8 cellular contexts compared by ENCODE assay signal in the genomic region with DNA sequence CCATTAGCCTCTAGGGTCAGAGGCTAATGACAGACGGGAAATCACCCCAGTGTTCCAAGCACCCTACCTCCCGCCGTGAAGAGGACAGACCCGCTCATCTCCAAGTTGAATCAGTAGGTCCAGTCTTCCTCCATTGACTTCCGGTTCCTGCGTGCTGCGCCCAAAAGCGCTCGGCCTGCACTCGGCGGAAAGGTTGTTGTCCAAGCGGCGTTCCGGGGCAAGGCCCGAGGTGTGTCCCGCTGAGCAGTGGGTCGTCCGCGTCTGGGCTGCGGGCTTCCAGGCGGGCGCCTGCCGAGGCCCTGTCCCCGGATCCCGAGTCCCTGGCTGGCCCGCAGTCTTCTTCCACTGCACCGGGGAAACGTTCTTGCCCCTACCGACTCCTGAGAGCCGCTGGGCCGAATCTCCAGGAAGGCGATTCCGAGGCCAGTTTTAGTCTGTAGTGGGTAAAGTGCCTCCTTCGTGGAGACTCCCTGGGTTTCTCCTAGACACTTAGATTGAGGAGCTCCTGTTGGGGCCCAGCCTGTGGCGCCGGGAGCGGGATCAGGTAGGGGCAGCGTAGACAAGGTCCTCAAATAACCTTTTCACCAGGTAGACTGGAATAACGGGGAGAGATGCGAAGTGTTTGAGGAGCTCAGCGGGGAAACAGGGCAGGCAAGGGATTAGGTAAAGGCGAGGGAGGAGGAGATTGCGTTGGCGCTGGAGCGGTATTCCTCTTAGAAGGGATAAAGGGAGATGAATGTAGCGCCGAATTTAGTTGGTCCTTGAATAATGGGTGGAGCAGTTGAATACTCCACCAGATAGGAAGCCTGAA. TPM values are rescaled to one million over a fixed set of nuclear protein-coding genes. Genes with fewer than 3 reads are reported as not detected.
A peak's percentile ranks its signal among the peaks of the same experiment; 100 is the strongest.
DNase-seq lines count a peak whose midpoint lies in the region; ATAC-seq and TF ChIP-seq lines count a peak whose summit lies in the region.

A gene with protein sequence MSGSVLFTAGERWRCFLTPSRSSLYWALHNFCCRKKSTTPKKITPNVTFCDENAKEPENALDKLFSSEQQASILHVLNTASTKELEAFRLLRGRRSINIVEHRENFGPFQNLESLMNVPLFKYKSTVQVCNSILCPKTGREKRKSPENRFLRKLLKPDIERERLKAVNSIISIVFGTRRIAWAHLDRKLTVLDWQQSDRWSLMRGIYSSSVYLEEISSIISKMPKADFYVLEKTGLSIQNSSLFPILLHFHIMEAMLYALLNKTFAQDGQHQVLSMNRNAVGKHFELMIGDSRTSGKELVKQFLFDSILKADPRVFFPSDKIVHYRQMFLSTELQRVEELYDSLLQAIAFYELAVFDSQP (minus strand): TSS at position 138 of the 811 bp plus-strand sequence. CDS start 40 bp downstream, at position 98.

- H3K4me1 ChIP-seq in H9 (ENCODE audit: insufficient read depth, low read length): no peaks in the 10 kb centered on the region
- peaks cover 15% of the 10 kb centered on the region for H3K4me1 ChIP-seq in SJSA1 (replicated peaks)
- peaks cover 4% of the 10 kb centered on the region for H3K4me1 ChIP-seq in foreskin keratinocyte
- H3K4me1 ChIP-seq in neural progenitor cell: peaks cover 8% of the 10 kb centered on the region
- peaks cover 12% of the 10 kb centered on the region for H3K4me1 ChIP-seq in stomach smooth muscle (ENCODE audit: control insufficient read depth, insufficient read depth, low read length)

- no peak within 1 kb of the TSS for H3K27ac ChIP-seq in H9 (ENCODE audit: insufficient read length, low read depth, low read length)
- H3K27ac ChIP-seq in SJSA1: peak within 1 kb of the TSS; percentile 61
- peak within 1 kb of the TSS; percentile 43 for H3K27ac ChIP-seq in foreskin keratinocyte
- no peak within 1 kb of the TSS for H3K27ac ChIP-seq in neural progenitor cell
- peak within 1 kb of the TSS; percentile 89 for H3K27ac ChIP-seq in stomach smooth muscle (ENCODE audit: low read length)

- H4K20me1 ChIP-seq in H9 (ENCODE audit: control insufficient read depth, insufficient read depth, insufficient read length): no peaks in the 10 kb centered on the region
- no peaks in the 10 kb centered on the region for H4K20me1 ChIP-seq in neural progenitor cell (ENCODE audit: low read depth)

- no peak within 1 kb of the TSS for H2BK5ac ChIP-seq in H9 (ENCODE audit: insufficient read length, low read length)

- H3K23ac ChIP-seq in H9 (ENCODE audit: insufficient read length, low read depth, low read length): no peak within 1 kb of the TSS

- H4K5ac ChIP-seq in H9 (ENCODE audit: insufficient read length, low read depth, low read length): no peak within 1 kb of the TSS

- peak; percentile 90 for ATAC-seq in foreskin keratinocyte

- no peak for TF ChIP-seq CTCF in H9 (conservative IDR thresholded peaks at IDR 0.05)
- TF ChIP-seq CTCF in foreskin keratinocyte (conservative IDR thresholded peaks at IDR 0.05): no peak
- TF ChIP-seq CTCF in neural progenitor cell (IDR thresholded peaks at IDR 0.05): no peak

- H3K4me3 Mint-ChIP-seq in H9: peak within 1 kb of the TSS; percentile 88
- peak within 1 kb of the TSS; percentile 97 for H3K4me3 Mint-ChIP-seq in neural progenitor cell

- no peak within 1 kb of the TSS for H2BK120ac ChIP-seq in H9 (ENCODE audit: low read depth, low read length, poor library complexity, severe bottlenecking)

- H3K4me2 ChIP-seq in H9 (ENCODE audit: insufficient read depth, insufficient read length, low read length): peak within 1 kb of the TSS; percentile 97
- H3K4me2 ChIP-seq in neural progenitor cell: peak within 1 kb of the TSS; percentile 91

- no peak within 1 kb of the TSS for H3K4ac ChIP-seq in H9 (ENCODE audit: low read depth, low read length)

- H3K79me1 ChIP-seq in H9 (ENCODE audit: insufficient read depth, low read depth, low read length, poor library complexity, severe bottlenecking): no peaks in the 10 kb centered on the region

- DNase-seq in ELR (ENCODE audit: low read depth): peak; percentile 95
- DNase-seq in H9: peak; percentile 96
- DNase-seq in MG63: peak; percentile 93
- DNase-seq in SJSA1 (ENCODE audit: low read depth in 1 of 2, low spot score in 2 of 2): peak; percentile 88 to 91
- DNase-seq in activated naive CD4-positive, alpha-beta T cell (lab: John Stamatoyannopoulos, UW): peak; percentile 64 to 79 (median 72)
- DNase-seq in foreskin keratinocyte: peak; percentile 79 to 87
- DNase-seq in neural progenitor cell (ENCODE audit: low spot score): peak; percentile 92

- H3K36me3 ChIP-seq in MG63: peaks cover 25% of the 10 kb centered on the region
- H3K36me3 ChIP-seq in SJSA1: peaks cover 23% of the 10 kb centered on the region
- H3K36me3 ChIP-seq in neural progenitor cell: no peaks in the 10 kb centered on the region
- H3K36me3 ChIP-seq in stomach smooth muscle (ENCODE audit: control insufficient read depth in 2 of 2, insufficient read depth in 2 of 2, low read length in 2 of 2): peaks cover 0 to 4% of the 10 kb centered on the region in 2 donors

- H3K9me3 Mint-ChIP-seq in H9 (no peaks in the 10 kb centered on the region), neural progenitor cell (no peaks in the 10 kb centered on the region)

- peak within 1 kb of the TSS; percentile 76 for H3K9ac ChIP-seq in H9 (ENCODE audit: extremely low read depth, insufficient read length, low read length)
- H3K9ac ChIP-seq in neural progenitor cell: peak within 1 kb of the TSS; percentile 64
- peak within 1 kb of the TSS; percentile 90 to 98 for H3K9ac ChIP-seq in stomach smooth muscle (ENCODE audit: low read length in 2 of 2)

- no peaks in the 10 kb centered on the region for H3K79me2 ChIP-seq in H9 (ENCODE audit: insufficient read depth, low read length)
- peaks cover 37% of the 10 kb centered on the region for H3K79me2 ChIP-seq in neural progenitor cell (ENCODE audit: low read depth)

- H3K56ac ChIP-seq in H9 (ENCODE audit: insufficient read length, low read depth, low read length): no peak within 1 kb of the TSS

- H4K8ac ChIP-seq in H9 (replicated peaks; ENCODE audit: insufficient read length, low read depth, low read length): no peak within 1 kb of the TSS

- no CpG with 5 or more reads among the region's 47 CpGs for WGBS in H9 (ENCODE audit: extremely low coverage, insufficient read length, low lambda C conversion rate)

- H2BK15ac ChIP-seq in H9 (ENCODE audit: low read depth, low read length): no peak within 1 kb of the TSS

- H3K27ac Mint-ChIP-seq in H9: peak within 1 kb of the TSS; percentile 84 to 96 (median 92)
- H3K27ac Mint-ChIP-seq in neural progenitor cell: peak within 1 kb of the TSS; percentile 98

- H3K23me2 ChIP-seq in H9 (ENCODE audit: insufficient read length, low read depth, low read length, poor library complexity, severe bottlenecking): peaks cover 7% of the 10 kb centered on the region

- H2AFZ ChIP-seq in H9 (ENCODE audit: low read length) (peak within 1 kb of the TSS; percentile 58), neural progenitor cell (replicated peaks) (peak within 1 kb of the TSS; percentile 99)

- H3K4me3 ChIP-seq in MG63 (peak within 1 kb of the TSS; percentile 75), SJSA1 (peak within 1 kb of the TSS; percentile 58), neural progenitor cell (peak within 1 kb of the TSS; percentile 82), stomach smooth muscle (ENCODE audit: low read length in 2 of 2) (peak within 1 kb of the TSS; percentile 84 to 92)

- peaks cover 0 to 12% (median 9%) of the 10 kb centered on the region in 3 experiments; a peak in 6 of 7 replicates for H3K36me3 Mint-ChIP-seq in H9 (ENCODE audit: insufficient read depth in 1 of 3, low read depth in 3 of 3)
- peaks cover 2% of the 10 kb centered on the region for H3K36me3 Mint-ChIP-seq in neural progenitor cell

- H3K14ac ChIP-seq in H9 (ENCODE audit: insufficient read depth, low read length): peak within 1 kb of the TSS; percentile 47; the same call in 1 of the 2 replicates

- H3T11ph ChIP-seq in H9 (ENCODE audit: low read length): no peak within 1 kb of the TSS

- H3K27me3 ChIP-seq in H9 (ENCODE audit: insufficient read depth, low read length) (no peaks in the 10 kb centered on the region), MG63 (no peaks in the 10 kb centered on the region), SJSA1 (replicated peaks) (no peaks in the 10 kb centered on the region), foreskin keratinocyte (no peaks in the 10 kb centered on the region), neural progenitor cell (no peaks in the 10 kb centered on the region), stomach smooth muscle (ENCODE audit: control insufficient read depth in 1 of 2, insufficient read depth in 2 of 2, low read length in 2 of 2) (no peaks in the 10 kb centered on the region)

- no peak within 1 kb of the TSS for H4K91ac ChIP-seq in H9 (ENCODE audit: insufficient read length, low read depth, low read length)

- no peak within 1 kb of the TSS for H2BK20ac ChIP-seq in H9 (ENCODE audit: low read depth, low read length, poor library complexity, severe bottlenecking)

- H3F3A ChIP-seq in neural progenitor cell (ENCODE audit: low read depth): peaks cover 14% of the 10 kb centered on the region

- H3K27me3 Mint-ChIP-seq in H9 (ENCODE audit: low read depth) (no peaks in the 10 kb centered on the region; the same call in 1 of the 2 replicates), neural progenitor cell (ENCODE audit: insufficient read depth, low read depth) (peaks cover 3% of the 10 kb centered on the region)

- peak within 1 kb of the TSS; percentile 56 for H3K18ac ChIP-seq in H9 (ENCODE audit: insufficient read length, low read depth, low read length)

- H3K4me1 Mint-ChIP-seq in H9: peaks cover 10 to 12% of the 10 kb centered on the region in 2 experiments
- peaks cover 13% of the 10 kb centered on the region for H3K4me1 Mint-ChIP-seq in neural progenitor cell

- peak within 1 kb of the TSS; percentile 21 for H2BK12ac ChIP-seq in H9 (ENCODE audit: insufficient read length, low read depth, low read length)

- H2AK5ac ChIP-seq in H9 (ENCODE audit: insufficient read length, low read length): no peak within 1 kb of the TSS

- H3K9me3 ChIP-seq in H9 (ENCODE audit: control insufficient read depth, low read depth, low read length): no peaks in the 10 kb centered on the region
- H3K9me3 ChIP-seq in MG63: no peaks in the 10 kb centered on the region
- no peaks in the 10 kb centered on the region for H3K9me3 ChIP-seq in SJSA1 (replicated peaks)
- H3K9me3 ChIP-seq in neural progenitor cell (ENCODE audit: low read depth): no peaks in the 10 kb centered on the region
- H3K9me3 ChIP-seq in stomach smooth muscle (ENCODE audit: control insufficient read depth in 2 of 2, low read length in 2 of 2): no peaks in the 10 kb centered on the region

RNA-seq across cellular contexts. Expression of the gene that starts here (rescaled TPM):
- total RNA-seq in H9 (2021) (11.7 and 15.7 TPM in 2 replicates), foreskin keratinocyte (13.2 and 14.1 TPM in 2 replicates), neural progenitor cell (ENCODE audit: low replicate concordance) (17.4 TPM in 2 replicates)
- 18.7 and 38.6 TPM in 2 replicates for total RNA-seq in MG63 (2014; rRNA removed; shearing (Covaris generic); ENCODE audit: low replicate concordance)
- 11.7 and 14.1 TPM in 2 replicates for total RNA-seq in SJSA1 (2014; rRNA removed; shearing (Covaris generic))
- polyA plus RNA-seq in foreskin keratinocyte: 8.8 and 11.5 TPM in 2 replicates

Comparison
In these comparisons a context has a peak if more than half of its experiments do, and no peak if none do; other contexts are left out.
1. H3K27ac ChIP-seq: peak in SJSA1 (single experiment), foreskin keratinocyte (single experiment) and stomach smooth muscle (single experiment); none in H9 (single experiment) and neural progenitor cell (single experiment).
2. Peak in every context shown above with its lines, with median percentiles within 50 percentile points of each other: DNase-seq, H3K9ac ChIP-seq and H3K4me3 ChIP-seq.